14 cellular contexts compared by ENCODE assay signal in genomic region chr4:147761218-147761883, GRCh38. TPM values are rescaled to one million over a fixed set of nuclear protein-coding genes. Genes with fewer than 3 reads are reported as not detected.
A peak's percentile ranks its signal among the peaks of the same experiment; 100 is the strongest.
DNase-seq lines count a peak whose midpoint lies in the region; ATAC-seq and TF ChIP-seq lines count a peak whose summit lies in the region.
"Had no signal": no experiment of that assay in that cellular context is flagged by ENCODE, and none has a peak within 500 bp of the region (broad histone marks: within the 10 kb centered on the region; RNA-seq: fewer than 3 reads in every experiment).

No MANE protein-coding gene starts in this region.

- H3K36me3 Mint-ChIP-seq in dendritic cell treated with granulocyte-macrophage colony-stimulating factor and Interleukin-4, amounts not matched to agents 40 ng/mL and 50 ng/mL, for 4 days (ENCODE audit: low read depth) = peaks cover 81% of the 10 kb centered on the region

- no peaks in the 10 kb centered on the region for H3K27me3 Mint-ChIP-seq in dendritic cell treated with granulocyte-macrophage colony-stimulating factor and Interleukin-4, amounts not matched to agents 40 ng/mL and 50 ng/mL, for 4 days

- H3K27ac Mint-ChIP-seq in dendritic cell treated with granulocyte-macrophage colony-stimulating factor and Interleukin-4, amounts not matched to agents 40 ng/mL and 50 ng/mL, for 4 days = peak overlapping the region; percentile 52
- H3K27ac Mint-ChIP-seq: activated naive CD4-positive, alpha-beta T cell treated with anti-CD3 and anti-CD28 coated beads for 36 hours had no signal

- ATAC-seq in GM18498 (IDR thresholded peaks at IDR 0.05; ENCODE audit: unreplicated experiment) (peak; percentile 71), GM19468 (IDR thresholded peaks at IDR 0.05; ENCODE audit: extremely low read depth, unreplicated experiment) (peak; percentile 49), HG03108 (IDR thresholded peaks at IDR 0.05; ENCODE audit: unreplicated experiment) (peak; percentile 68), mucosa of descending colon (no peak), GM21390 (IDR thresholded peaks at IDR 0.05; ENCODE audit: unreplicated experiment) (no peak)

- no peak for TF ChIP-seq CTCF in mucosa of descending colon (IDR thresholded peaks at IDR 0.05)

- no peaks in the 10 kb centered on the region for H3K9me3 Mint-ChIP-seq in dendritic cell treated with granulocyte-macrophage colony-stimulating factor and Interleukin-4, amounts not matched to agents 40 ng/mL and 50 ng/mL, for 4 days
- H3K9me3 Mint-ChIP-seq: activated naive CD4-positive, alpha-beta T cell treated with anti-CD3 and anti-CD28 coated beads for 36 hours; endodermal cell had no signal

- no peaks in the 10 kb centered on the region for H3K4me1 ChIP-seq in mucosa of descending colon (ENCODE audit: low read depth)

- intact Hi-C loops in dendritic cell treated with granulocyte-macrophage colony-stimulating factor and Interleukin-4, amounts not matched to agents 40 ng/mL and 50 ng/mL, for 4 days (cut with micrococcal nuclease) = no loop called here
- intact Hi-C loops in mucosa of descending colon (cut with DNase I, micrococcal nuclease) = no loop called here

- H3K36me3 ChIP-seq in mucosa of descending colon (ENCODE audit: low read depth) = no peaks in the 10 kb centered on the region
- H3K36me3 ChIP-seq: vagina had no signal

- DNase-seq in mucosa of descending colon (no peak), HK-2 (ENCODE audit: unreplicated experiment) (no peak), NCI-H1930 (lab: John Stamatoyannopoulos, UW) (no peak)
- DNase-seq: activated naive CD4-positive, alpha-beta T cell treated with anti-CD3 and anti-CD28 coated beads for 36 hours; AML-193; DMS 273 treated with DMSO at 0.1 percent for 48 hours; endodermal cell; NCI-H2107 had no signal

- no peaks in the 10 kb centered on the region for H3K9me3 ChIP-seq in mucosa of descending colon
- H3K9me3 ChIP-seq: vagina had no signal

- H3K4me1 Mint-ChIP-seq in dendritic cell treated with granulocyte-macrophage colony-stimulating factor and Interleukin-4, amounts not matched to agents 40 ng/mL and 50 ng/mL, for 4 days (ENCODE audit: low read depth) = peaks cover 66% of the 10 kb centered on the region

- no peak overlapping the region for H3K4me3 Mint-ChIP-seq in dendritic cell treated with granulocyte-macrophage colony-stimulating factor and Interleukin-4, amounts not matched to agents 40 ng/mL and 50 ng/mL, for 4 days
- H3K4me3 Mint-ChIP-seq: activated naive CD4-positive, alpha-beta T cell treated with anti-CD3 and anti-CD28 coated beads for 36 hours; endodermal cell had no signal

- H3K4me3 ChIP-seq in mucosa of descending colon = no peak overlapping the region
- H3K4me3 ChIP-seq: vagina had no signal

RNA-seq across cellular contexts. Expression of gene ARHGAP10, which starts 29.5 kb away (rescaled TPM):
- 10 to 100 TPM in 1 of 3 donors, 1 to 10 TPM in 2; 3.0 to 66.6 (median 8.1) TPM for total RNA-seq in mucosa of descending colon

Comparison
In these comparisons a context has a peak if more than half of its experiments do, and no peak if none do; other contexts are left out.
1. ATAC-seq: peak in GM18498 (single experiment), GM19468 (single experiment) and HG03108 (single experiment); none in mucosa of descending colon (single experiment) and GM21390 (single experiment).